In the genomic region with DNA sequence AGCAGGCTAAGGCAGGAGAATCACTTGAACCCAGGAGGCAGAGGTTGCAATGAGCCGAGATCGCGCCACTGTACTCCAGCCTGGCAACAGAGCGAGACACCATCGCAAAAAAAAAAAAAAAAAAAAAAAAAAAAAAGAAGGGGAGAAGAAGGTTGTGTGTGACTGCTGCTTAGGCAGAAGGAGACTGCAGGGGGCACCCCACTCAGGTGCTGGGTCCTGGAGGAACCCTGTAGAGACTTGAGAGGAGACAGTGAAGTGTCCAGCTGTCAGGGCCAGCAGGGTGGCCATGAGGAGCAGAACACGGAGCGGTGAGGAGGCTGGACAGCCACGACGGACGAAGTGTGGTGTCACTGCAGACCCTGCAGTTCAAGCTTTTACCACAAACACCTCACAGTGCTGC, we compare ENCODE assay signal across 32 cellular contexts.
DNase-seq lines count a peak whose midpoint lies in the region; ATAC-seq and TF ChIP-seq lines count a peak whose summit lies in the region.
"Had no signal": no experiment of that assay in that cellular context is flagged by ENCODE, and none has a peak within 500 bp of the region (broad histone marks: within the 10 kb centered on the region; RNA-seq: fewer than 3 reads in every experiment).

No MANE protein-coding gene starts in this region.

- intact Hi-C loops in activated T-helper 2 cell treated with anti-CD3 and anti-CD28 coated beads, Interferon-gamma antibody, Interleukin-2, Interleukin-4, amounts not matched to agents 10 μg/mL and 5 μg/mL and 100 μg/mL, durations not matched to agents 14 hours and 24 hours and 36 hours (cut with micrococcal nuclease), result no loop called here

- whole genome bisulfite sequencing in gastroesophageal sphincter (ENCODE audit: low coverage in 1 of 2), 2 donors, result 72 to 73% methylated on average over 5 to 6 of the region's 10 CpGs

- POLR2A ChIA-PET in WTC11 (lab: Charles Lee), result no interaction called here

- peaks cover 6% of the 10 kb centered on the region for H3K4me1 Mint-ChIP-seq in WTC11
- peaks cover 14% of the 10 kb centered on the region for H3K4me1 Mint-ChIP-seq in glutamatergic neuron (ENCODE audit: low read depth, unreplicated experiment)
- no peaks in the 10 kb centered on the region for H3K4me1 Mint-ChIP-seq in type B pancreatic cell (ENCODE audit: unreplicated experiment)
- no peaks in the 10 kb centered on the region for H3K4me1 Mint-ChIP-seq in activated T-helper 2 cell treated with anti-CD3 and anti-CD28 coated beads, Interferon-gamma antibody, Interleukin-2, Interleukin-4, amounts not matched to agents 10 μg/mL and 5 μg/mL and 100 μg/mL, durations not matched to agents 14 hours and 24 hours and 36 hours (ENCODE audit: low read depth)
- H3K4me1 Mint-ChIP-seq: GM23338 had no signal

- no peak overlapping the region for H3K4me3 Mint-ChIP-seq in WTC11
- H3K4me3 Mint-ChIP-seq in glutamatergic neuron (ENCODE audit: unreplicated experiment), result no peak overlapping the region
- no peak overlapping the region for H3K4me3 Mint-ChIP-seq in type B pancreatic cell
- H3K4me3 Mint-ChIP-seq in activated T-helper 2 cell treated with anti-CD3 and anti-CD28 coated beads, Interferon-gamma antibody, Interleukin-2, Interleukin-4, amounts not matched to agents 10 μg/mL and 5 μg/mL and 100 μg/mL, durations not matched to agents 14 hours and 24 hours and 36 hours (ENCODE audit: low read depth), result no peak overlapping the region
- H3K4me3 Mint-ChIP-seq: GM23338; stimulated activated naive CD8-positive, alpha-beta T cell treated with anti-CD3 and anti-CD28 coated beads, Interleukin-15, Interleukin-2, amounts not matched to agents 100 ng/mL and 50 ng/mL, for 24 hours had no signal

- H3K4me3 ChIP-seq in gastroesophageal sphincter, result no peak overlapping the region
- H3K4me3 ChIP-seq: BLaER1, gastrocnemius medialis, GM23338, lower lobe of right lung, MG63, prostate gland, smooth muscle cell, thyroid gland had no signal

- H3K36me3 Mint-ChIP-seq in WTC11, result peaks cover 39% of the 10 kb centered on the region
- H3K36me3 Mint-ChIP-seq in glutamatergic neuron (ENCODE audit: unreplicated experiment), result peaks cover 32% of the 10 kb centered on the region
- peaks cover 34% of the 10 kb centered on the region for H3K36me3 Mint-ChIP-seq in type B pancreatic cell
- H3K36me3 Mint-ChIP-seq in activated T-helper 2 cell treated with anti-CD3 and anti-CD28 coated beads, Interferon-gamma antibody, Interleukin-2, Interleukin-4, amounts not matched to agents 10 μg/mL and 5 μg/mL and 100 μg/mL, durations not matched to agents 14 hours and 24 hours and 36 hours (ENCODE audit: low read depth), result no peaks in the 10 kb centered on the region

- peak; percentile 36; the same call in 1 of the 2 replicates for ATAC-seq in WTC11
- no peak for ATAC-seq in gastroesophageal sphincter
- ATAC-seq: gastrocnemius medialis, GM23338, lower lobe of right lung had no signal

- H3K27ac ChIP-seq in gastroesophageal sphincter, result no peak overlapping the region
- H3K27ac ChIP-seq: 22Rv1, BLaER1, epithelial cell of prostate, gastrocnemius medialis, HL-60, lower lobe of right lung, prostate gland, thyroid gland had no signal

- peaks cover 0 to 16% of the 10 kb centered on the region in 2 donors for H3K36me3 ChIP-seq in gastroesophageal sphincter
- H3K36me3 ChIP-seq: gastrocnemius medialis, lower lobe of right lung, prostate gland, thyroid gland had no signal

- peaks cover 22% of the 10 kb centered on the region for H3K9me3 Mint-ChIP-seq in WTC11
- H3K9me3 Mint-ChIP-seq in glutamatergic neuron (ENCODE audit: unreplicated experiment), result peaks cover 17% of the 10 kb centered on the region
- peaks cover 8% of the 10 kb centered on the region for H3K9me3 Mint-ChIP-seq in type B pancreatic cell
- no peaks in the 10 kb centered on the region for H3K9me3 Mint-ChIP-seq in activated T-helper 2 cell treated with anti-CD3 and anti-CD28 coated beads, Interferon-gamma antibody, Interleukin-2, Interleukin-4, amounts not matched to agents 10 μg/mL and 5 μg/mL and 100 μg/mL, durations not matched to agents 14 hours and 24 hours and 36 hours

- no peak overlapping the region for H3K27ac Mint-ChIP-seq in WTC11
- peak overlapping the region; percentile 91 for H3K27ac Mint-ChIP-seq in glutamatergic neuron (ENCODE audit: unreplicated experiment)
- no peak overlapping the region for H3K27ac Mint-ChIP-seq in type B pancreatic cell
- no peak overlapping the region for H3K27ac Mint-ChIP-seq in activated T-helper 2 cell treated with anti-CD3 and anti-CD28 coated beads, Interferon-gamma antibody, Interleukin-2, Interleukin-4, amounts not matched to agents 10 μg/mL and 5 μg/mL and 100 μg/mL, durations not matched to agents 14 hours and 24 hours and 36 hours
- H3K27ac Mint-ChIP-seq: GM23338; stimulated activated naive CD8-positive, alpha-beta T cell treated with anti-CD3 and anti-CD28 coated beads, Interleukin-15, Interleukin-2, amounts not matched to agents 100 ng/mL and 50 ng/mL, for 24 hours had no signal

- peak; percentile 30 for DNase-seq in NCI-H146 (lab: John Stamatoyannopoulos, UW)
- no peak for DNase-seq in NCI-H146 treated with DMSO at 0.1 percent for 48 hours (lab: John Stamatoyannopoulos, UW; ENCODE audit: unreplicated experiment)
- no peak for DNase-seq in WTC11 (ENCODE audit: low spot score)
- DNase-seq in glutamatergic neuron, result no peak
- DNase-seq in type B pancreatic cell (ENCODE audit: extremely low spot score, unreplicated experiment), result no peak
- DNase-seq in stimulated activated CD4-positive, alpha-beta T cell treated with anti-CD3 and anti-CD28 coated beads, Interleukin-1b, Interleukin-23, amount 100 ng/mL, for 48 hours, result no peak
- DNase-seq in activated T-helper 2 cell treated with anti-CD3 and anti-CD28 coated beads, Interferon-gamma antibody, Interleukin-2, Interleukin-4, amounts not matched to agents 10 μg/mL and 5 μg/mL and 100 μg/mL, durations not matched to agents 14 hours and 24 hours and 36 hours (ENCODE audit: low spot score), result no peak
- DNase-seq: activated CD4-positive, CD25-positive, alpha-beta regulatory T cell treated with anti-CD3 and anti-CD28 coated beads, Interleukin-2, amount 50 U/mL, for 72 hours; activated naive CD4-positive, alpha-beta T cell treated with Interleukin-2 at 50 U/mL for 16 hours; activated T-cell treated with anti-CD3 and anti-CD28 coated beads, Interleukin-2, amount 50 U/mL, for 1 hour; Caco-2; DND-41; gastrocnemius medialis; IMR-90; islet precursor cell; lower lobe of right lung; MG63; NCI-H1694; NCI-H774; OCI-M1; Right ventricle myocardium superior; stimulated activated CD4-positive, alpha-beta T cell treated with anti-CD3 and anti-CD28 coated beads, Interleukin-4, amount 100 ng/mL, for 24 hours; thyroid gland had no signal

- 0 out of 2 replicates have a peak, but pooled peaks cover 3% of the 10 kb centered on the region for H3K27me3 Mint-ChIP-seq in WTC11 (ENCODE audit: low read depth)
- peaks cover 12% of the 10 kb centered on the region for H3K27me3 Mint-ChIP-seq in glutamatergic neuron (ENCODE audit: unreplicated experiment)
- no peaks in the 10 kb centered on the region for H3K27me3 Mint-ChIP-seq in type B pancreatic cell
- H3K27me3 Mint-ChIP-seq in activated T-helper 2 cell treated with anti-CD3 and anti-CD28 coated beads, Interferon-gamma antibody, Interleukin-2, Interleukin-4, amounts not matched to agents 10 μg/mL and 5 μg/mL and 100 μg/mL, durations not matched to agents 14 hours and 24 hours and 36 hours (ENCODE audit: low read depth), result peaks cover 13% of the 10 kb centered on the region
- H3K27me3 Mint-ChIP-seq: stimulated activated naive CD8-positive, alpha-beta T cell treated with anti-CD3 and anti-CD28 coated beads, Interleukin-15, Interleukin-2, amounts not matched to agents 100 ng/mL and 50 ng/mL, for 24 hours had no signal

- TF ChIP-seq POLR2A in gastroesophageal sphincter (IDR thresholded peaks at IDR 0.05), result no peak

- no peak for TF ChIP-seq EP300 in gastroesophageal sphincter (IDR thresholded peaks at IDR 0.05)

- H3K9me3 ChIP-seq in gastroesophageal sphincter, result peaks cover 0 to 10% (median 0%) of the 10 kb centered on the region in 3 donors
- H3K9me3 ChIP-seq: gastrocnemius medialis, MG63, prostate gland, thyroid gland had no signal

- TF ChIP-seq CTCF in WTC11 (IDR thresholded peaks at IDR 0.05) (no peak), glutamatergic neuron (IDR thresholded peaks at IDR 0.05; ENCODE audit: partially characterized antibody, unreplicated experiment) (no peak), type B pancreatic cell (conservative IDR thresholded peaks at IDR 0.05) (peak; percentile 21), gastroesophageal sphincter (IDR thresholded peaks at IDR 0.05) (no peak)

- CTCF ChIA-PET in WTC11 (lab: Charles Lee), result no interaction called here

- no peaks in the 10 kb centered on the region for H3K27me3 ChIP-seq in gastroesophageal sphincter
- H3K27me3 ChIP-seq: BLaER1, gastrocnemius medialis, MG63, thyroid gland had no signal

- peaks cover 0 to 1% (median 0%) of the 10 kb centered on the region in 3 donors for H3K4me1 ChIP-seq in gastroesophageal sphincter
- H3K4me1 ChIP-seq: Caco-2, gastrocnemius medialis, lower lobe of right lung, prostate gland, thyroid gland had no signal

TF ChIP-seq in WTC11, 78 proteins besides CTCF, POLR2A, EP300 and RAD21:
- TF ChIP-seq SMAD4 (CRISPR knock-in tag; IDR thresholded peaks at IDR 0.05), result no peak
- TF ChIP-seq, protein P1, sequence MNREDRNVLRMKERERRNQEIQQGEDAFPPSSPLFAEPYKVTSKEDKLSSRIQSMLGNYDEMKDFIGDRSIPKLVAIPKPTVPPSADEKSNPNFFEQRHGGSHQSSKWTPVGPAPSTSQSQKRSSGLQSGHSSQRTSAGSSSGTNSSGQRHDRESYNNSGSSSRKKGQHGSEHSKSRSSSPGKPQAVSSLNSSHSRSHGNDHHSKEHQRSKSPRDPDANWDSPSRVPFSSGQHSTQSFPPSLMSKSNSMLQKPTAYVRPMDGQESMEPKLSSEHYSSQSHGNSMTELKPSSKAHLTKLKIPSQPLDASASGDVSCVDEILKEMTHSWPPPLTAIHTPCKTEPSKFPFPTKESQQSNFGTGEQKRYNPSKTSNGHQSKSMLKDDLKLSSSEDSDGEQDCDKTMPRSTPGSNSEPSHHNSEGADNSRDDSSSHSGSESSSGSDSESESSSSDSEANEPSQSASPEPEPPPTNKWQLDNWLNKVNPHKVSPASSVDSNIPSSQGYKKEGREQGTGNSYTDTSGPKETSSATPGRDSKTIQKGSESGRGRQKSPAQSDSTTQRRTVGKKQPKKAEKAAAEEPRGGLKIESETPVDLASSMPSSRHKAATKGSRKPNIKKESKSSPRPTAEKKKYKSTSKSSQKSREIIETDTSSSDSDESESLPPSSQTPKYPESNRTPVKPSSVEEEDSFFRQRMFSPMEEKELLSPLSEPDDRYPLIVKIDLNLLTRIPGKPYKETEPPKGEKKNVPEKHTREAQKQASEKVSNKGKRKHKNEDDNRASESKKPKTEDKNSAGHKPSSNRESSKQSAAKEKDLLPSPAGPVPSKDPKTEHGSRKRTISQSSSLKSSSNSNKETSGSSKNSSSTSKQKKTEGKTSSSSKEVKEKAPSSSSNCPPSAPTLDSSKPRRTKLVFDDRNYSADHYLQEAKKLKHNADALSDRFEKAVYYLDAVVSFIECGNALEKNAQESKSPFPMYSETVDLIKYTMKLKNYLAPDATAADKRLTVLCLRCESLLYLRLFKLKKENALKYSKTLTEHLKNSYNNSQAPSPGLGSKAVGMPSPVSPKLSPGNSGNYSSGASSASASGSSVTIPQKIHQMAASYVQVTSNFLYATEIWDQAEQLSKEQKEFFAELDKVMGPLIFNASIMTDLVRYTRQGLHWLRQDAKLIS (CRISPR knock-in tag; IDR thresholded peaks at IDR 0.05; ENCODE audit: borderline replicate concordance), result no peak
